In the genomic region with DNA sequence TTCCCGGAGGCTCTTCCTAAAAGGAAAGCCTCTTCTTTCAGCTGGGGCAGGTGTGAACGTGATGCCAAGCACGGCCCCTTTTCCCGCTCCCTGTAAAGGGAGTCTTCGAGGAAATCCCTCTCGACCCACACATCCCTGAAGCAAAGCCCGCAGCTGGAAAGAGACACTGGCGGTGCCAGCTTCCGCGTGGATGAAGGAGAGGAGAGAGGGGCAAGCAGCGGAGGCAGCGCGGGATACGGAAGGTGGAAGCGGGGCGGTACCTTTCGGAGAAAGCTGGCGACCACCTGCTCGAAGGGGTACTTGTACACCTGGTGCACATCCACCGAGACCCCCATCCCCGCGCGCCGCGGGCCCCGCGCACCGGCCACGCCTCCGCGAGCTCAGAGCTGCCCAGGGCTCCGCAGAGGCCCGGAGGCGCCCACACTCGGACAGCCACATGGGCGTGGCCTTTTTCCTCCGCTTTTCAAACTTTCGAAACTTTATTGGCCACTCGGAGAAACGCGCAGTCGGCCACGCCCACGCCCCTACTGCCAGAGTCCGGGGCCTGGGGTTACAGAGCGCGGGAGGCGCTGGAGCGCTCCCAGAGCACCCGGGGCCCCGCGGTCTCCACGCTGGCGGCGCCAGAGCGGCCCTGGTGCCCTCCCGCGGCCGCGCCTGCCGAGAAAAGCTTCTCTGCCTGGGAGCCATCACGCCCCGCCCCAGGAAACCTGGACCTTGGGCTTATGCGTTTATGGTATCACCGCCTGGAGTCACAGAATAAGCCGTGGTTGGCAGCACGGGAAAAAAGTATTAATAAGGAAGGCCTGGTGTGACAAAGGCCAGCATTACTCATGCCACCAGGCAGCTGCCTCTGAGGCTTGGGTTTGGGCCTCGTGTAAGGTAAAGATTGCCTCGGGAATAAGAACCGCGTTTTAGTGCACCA, we compare ENCODE assay signal across 1 cellular context.
TF ChIP-seq lines count a peak whose summit lies in the region.

Gene PRELID2, minus strand, starts transcription at position 426 of the 922 bp plus-strand sequence. Its CDS starts 91 bp downstream, at position 335.

TF ChIP-seq in HEK293, 187 proteins besides CTCF, POLR2A, EP300 and RAD21 (continued from another document):
- TF ChIP-seq ZNF768 (tag by site-specific recombination; IDR thresholded peaks at IDR 0.05) (no peak), BCL11B (tag by site-specific recombination; IDR thresholded peaks at IDR 0.05; ENCODE audit: low read depth) (no peak), ZNF704 (tag by site-specific recombination; IDR thresholded peaks at IDR 0.05) (no peak), ZEB2 (tag by site-specific recombination; IDR thresholded peaks at IDR 0.05) (peak; percentile 76; the same call in 1 of the 2 replicates), ZNF24 (tag by site-specific recombination; IDR thresholded peaks at IDR 0.05) (peak; percentile 16; the same call in 1 of the 2 replicates), ZNF324 (tag by site-specific recombination; IDR thresholded peaks at IDR 0.05) (peak; percentile 67; the same call in 1 of the 2 replicates), HOXD13 (CRISPR knock-in tag; IDR thresholded peaks at IDR 0.05; ENCODE audit: borderline replicate concordance) (no peak), ZNF747 (tag by site-specific recombination; IDR thresholded peaks at IDR 0.05) (no peak), ZNF311 (tag by site-specific recombination; IDR thresholded peaks at IDR 0.05; ENCODE audit: borderline replicate concordance) (no peak), ZNF473 (tag by site-specific recombination; IDR thresholded peaks at IDR 0.05) (no peak), ZNF792 (tag by site-specific recombination; IDR thresholded peaks at IDR 0.05) (no peak), ZNF426 (tag by site-specific recombination; IDR thresholded peaks at IDR 0.05) (no peak), ZFP41 (tag by site-specific recombination; IDR thresholded peaks at IDR 0.05; ENCODE audit: borderline replicate concordance) (no peak), ZNF138 (tag by site-specific recombination; IDR thresholded peaks at IDR 0.05; ENCODE audit: borderline replicate concordance) (no peak)
- TF ChIP-seq, protein P1, sequence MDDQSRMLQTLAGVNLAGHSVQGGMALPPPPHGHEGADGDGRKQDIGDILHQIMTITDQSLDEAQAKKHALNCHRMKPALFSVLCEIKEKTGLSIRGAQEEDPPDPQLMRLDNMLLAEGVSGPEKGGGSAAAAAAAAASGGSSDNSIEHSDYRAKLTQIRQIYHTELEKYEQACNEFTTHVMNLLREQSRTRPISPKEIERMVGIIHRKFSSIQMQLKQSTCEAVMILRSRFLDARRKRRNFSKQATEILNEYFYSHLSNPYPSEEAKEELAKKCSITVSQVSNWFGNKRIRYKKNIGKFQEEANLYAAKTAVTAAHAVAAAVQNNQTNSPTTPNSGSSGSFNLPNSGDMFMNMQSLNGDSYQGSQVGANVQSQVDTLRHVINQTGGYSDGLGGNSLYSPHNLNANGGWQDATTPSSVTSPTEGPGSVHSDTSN (CRISPR knock-in tag; IDR thresholded peaks at IDR 0.05), result no peak
- TF ChIP-seq, protein P2, sequence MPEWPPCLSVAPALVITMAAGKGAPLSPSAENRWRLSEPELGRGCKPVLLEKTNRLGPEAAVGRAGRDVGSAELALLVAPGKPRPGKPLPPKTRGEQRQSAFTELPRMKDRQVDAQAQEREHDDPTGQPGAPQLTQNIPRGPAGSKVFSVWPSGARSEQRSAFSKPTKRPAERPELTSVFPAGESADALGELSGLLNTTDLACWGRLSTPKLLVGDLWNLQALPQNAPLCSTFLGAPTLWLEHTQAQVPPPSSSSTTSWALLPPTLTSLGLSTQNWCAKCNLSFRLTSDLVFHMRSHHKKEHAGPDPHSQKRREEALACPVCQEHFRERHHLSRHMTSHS (tag by site-specific recombination; IDR thresholded peaks at IDR 0.05), result no peak
